2 cellular contexts compared by ENCODE assay signal in the genomic region with DNA sequence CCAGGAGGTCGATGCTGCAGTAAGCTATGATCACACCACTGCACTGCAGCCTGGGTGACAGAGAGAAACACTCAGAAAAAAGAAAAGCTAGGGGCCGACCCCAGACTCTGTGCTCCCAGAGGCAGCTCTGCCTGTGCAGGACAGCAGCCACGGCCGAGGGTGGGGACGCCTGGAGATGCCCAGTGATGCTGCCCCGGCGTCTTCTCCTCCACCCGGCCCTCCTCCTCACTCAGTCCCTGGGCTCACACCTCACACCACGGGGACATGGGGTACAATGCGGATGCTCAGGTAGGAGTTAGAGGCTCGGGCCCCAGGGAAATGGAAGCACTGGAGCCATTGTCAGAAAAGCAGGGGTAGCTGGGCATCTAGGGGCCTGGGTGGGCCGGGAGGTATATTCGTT.
TF ChIP-seq lines count a peak whose summit lies in the region.

No MANE protein-coding gene starts in this region.

TF ChIP-seq in A549, 52 proteins besides CTCF, POLR2A, EP300 and RAD21 (continued from another document):
- TF ChIP-seq, protein P1, sequence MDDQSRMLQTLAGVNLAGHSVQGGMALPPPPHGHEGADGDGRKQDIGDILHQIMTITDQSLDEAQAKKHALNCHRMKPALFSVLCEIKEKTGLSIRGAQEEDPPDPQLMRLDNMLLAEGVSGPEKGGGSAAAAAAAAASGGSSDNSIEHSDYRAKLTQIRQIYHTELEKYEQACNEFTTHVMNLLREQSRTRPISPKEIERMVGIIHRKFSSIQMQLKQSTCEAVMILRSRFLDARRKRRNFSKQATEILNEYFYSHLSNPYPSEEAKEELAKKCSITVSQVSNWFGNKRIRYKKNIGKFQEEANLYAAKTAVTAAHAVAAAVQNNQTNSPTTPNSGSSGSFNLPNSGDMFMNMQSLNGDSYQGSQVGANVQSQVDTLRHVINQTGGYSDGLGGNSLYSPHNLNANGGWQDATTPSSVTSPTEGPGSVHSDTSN (IDR thresholded peaks at IDR 0.05), result no peak
- TF ChIP-seq BHLHE40 (IDR thresholded peaks at IDR 0.05; ENCODE audit: low read depth, low read length) (no peak), CHD2 (IDR thresholded peaks at IDR 0.05; ENCODE audit: low read length, partially characterized antibody) (no peak), HDAC2 (IDR thresholded peaks at IDR 0.05) (no peak), ZC3H11A (IDR thresholded peaks at IDR 0.05) (no peak)
- TF ChIP-seq, protein P2, sequence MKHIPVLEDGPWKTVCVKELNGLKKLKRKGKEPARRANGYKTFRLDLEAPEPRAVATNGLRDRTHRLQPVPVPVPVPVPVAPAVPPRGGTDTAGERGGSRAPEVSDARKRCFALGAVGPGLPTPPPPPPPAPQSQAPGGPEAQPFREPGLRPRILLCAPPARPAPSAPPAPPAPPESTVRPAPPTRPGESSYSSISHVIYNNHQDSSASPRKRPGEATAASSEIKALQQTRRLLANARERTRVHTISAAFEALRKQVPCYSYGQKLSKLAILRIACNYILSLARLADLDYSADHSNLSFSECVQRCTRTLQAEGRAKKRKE (CRISPR knock-in tag; IDR thresholded peaks at IDR 0.05; ENCODE audit: low read depth), result no peak
TF ChIP-seq in A549: peak in this region for 0.

TF ChIP-seq in K562, 482 proteins besides CTCF, POLR2A, EP300 and RAD21:
- TF ChIP-seq, protein P3, sequence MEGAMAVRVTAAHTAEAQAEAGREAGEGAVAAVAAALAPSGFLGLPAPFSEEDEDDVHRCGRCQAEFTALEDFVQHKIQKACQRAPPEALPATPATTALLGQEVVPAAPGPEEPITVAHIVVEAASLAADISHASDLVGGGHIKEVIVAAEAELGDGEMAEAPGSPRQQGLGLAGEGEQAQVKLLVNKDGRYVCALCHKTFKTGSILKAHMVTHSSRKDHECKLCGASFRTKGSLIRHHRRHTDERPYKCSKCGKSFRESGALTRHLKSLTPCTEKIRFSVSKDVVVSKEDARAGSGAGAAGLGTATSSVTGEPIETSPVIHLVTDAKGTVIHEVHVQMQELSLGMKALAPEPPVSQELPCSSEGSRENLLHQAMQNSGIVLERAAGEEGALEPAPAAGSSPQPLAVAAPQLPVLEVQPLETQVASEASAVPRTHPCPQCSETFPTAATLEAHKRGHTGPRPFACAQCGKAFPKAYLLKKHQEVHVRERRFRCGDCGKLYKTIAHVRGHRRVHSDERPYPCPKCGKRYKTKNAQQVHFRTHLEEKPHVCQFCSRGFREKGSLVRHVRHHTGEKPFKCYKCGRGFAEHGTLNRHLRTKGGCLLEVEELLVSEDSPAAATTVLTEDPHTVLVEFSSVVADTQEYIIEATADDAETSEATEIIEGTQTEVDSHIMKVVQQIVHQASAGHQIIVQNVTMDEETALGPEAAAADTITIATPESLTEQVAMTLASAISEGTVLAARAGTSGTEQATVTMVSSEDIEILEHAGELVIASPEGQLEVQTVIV (CRISPR knock-in tag; IDR thresholded peaks at IDR 0.05; ENCODE audit: borderline replicate concordance), result no peak
- TF ChIP-seq, protein P4, sequence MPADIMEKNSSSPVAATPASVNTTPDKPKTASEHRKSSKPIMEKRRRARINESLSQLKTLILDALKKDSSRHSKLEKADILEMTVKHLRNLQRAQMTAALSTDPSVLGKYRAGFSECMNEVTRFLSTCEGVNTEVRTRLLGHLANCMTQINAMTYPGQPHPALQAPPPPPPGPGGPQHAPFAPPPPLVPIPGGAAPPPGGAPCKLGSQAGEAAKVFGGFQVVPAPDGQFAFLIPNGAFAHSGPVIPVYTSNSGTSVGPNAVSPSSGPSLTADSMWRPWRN (IDR thresholded peaks at IDR 0.05; ENCODE audit: low read depth), result no peak
- TF ChIP-seq RB1 (IDR thresholded peaks at IDR 0.05; ENCODE audit: low read depth), result no peak
- no peak for TF ChIP-seq TBP (optimal IDR thresholded peaks at IDR 0.05; ENCODE audit: low read depth, low read length)
